In the genomic region with DNA sequence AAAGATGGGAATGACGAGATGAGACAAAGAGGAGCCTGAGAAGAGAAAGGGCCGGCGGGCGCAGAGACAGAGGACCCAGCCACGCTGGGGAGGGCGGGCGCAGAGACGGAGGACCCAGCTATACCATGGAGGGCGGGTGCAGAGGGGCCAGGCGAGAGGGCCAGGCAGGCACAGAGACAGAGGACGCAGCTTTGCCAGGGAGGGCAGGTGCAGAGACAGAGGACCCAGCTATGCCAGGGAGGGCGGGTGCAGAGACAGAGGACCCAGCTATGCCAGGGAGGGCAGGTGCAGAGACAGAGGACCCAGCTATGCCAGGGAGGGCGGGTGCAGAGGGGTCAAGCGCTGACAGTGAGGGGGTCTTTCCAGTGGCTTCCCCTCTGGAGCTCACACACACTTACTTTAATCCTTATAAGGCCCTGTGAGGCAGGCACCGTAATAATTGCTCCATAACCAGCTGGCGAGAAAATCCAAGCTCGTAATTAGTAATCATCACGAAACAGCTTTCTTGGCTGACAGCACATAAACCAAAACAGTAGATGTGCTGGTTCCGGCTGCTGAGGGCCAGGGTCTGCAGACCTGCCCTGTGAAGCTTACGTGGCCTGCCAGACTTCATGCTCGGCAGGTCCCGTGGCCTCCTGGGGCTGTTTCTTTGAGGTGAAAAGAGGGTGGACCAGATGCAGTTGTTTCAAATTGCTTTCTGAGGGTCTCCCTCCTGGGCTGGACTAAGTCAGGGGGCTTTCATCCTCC, we compare ENCODE assay signal across 16 cellular contexts.
DNase-seq lines count a peak whose midpoint lies in the region; TF ChIP-seq lines count a peak whose summit lies in the region.
"Had no signal": no experiment of that assay in that cellular context is flagged by ENCODE, and none has a peak within 500 bp of the region (broad histone marks: within the 10 kb centered on the region; RNA-seq: fewer than 3 reads in every experiment).

No MANE protein-coding gene starts in this region.

- peak overlapping the region in 6 of 11 experiments; percentile 30 to 96 (median 85); a peak in 11 of 22 replicates for H3K4me2 ChIP-seq in BLaER1 treated with 17β-estradiol and CSF1 and Interleukin-3, amounts not matched to agents 10 nM and 100 nM
- no peak overlapping the region for H3K4me2 ChIP-seq in neuronal stem cell (ENCODE audit: insufficient read depth, low read length, poor library complexity, severe bottlenecking)

- no peak overlapping the region for H2BK15ac ChIP-seq in neuronal stem cell (ENCODE audit: low read length)

- H4K8ac ChIP-seq in neuronal stem cell (ENCODE audit: low read depth, low read length) = no peak overlapping the region

- H3K27ac ChIP-seq in BLaER1 treated with 17β-estradiol and CSF1 and Interleukin-3, amounts not matched to agents 10 nM and 100 nM = no peak overlapping the region
- H3K27ac ChIP-seq in neuronal stem cell (replicated peaks; ENCODE audit: low read length) (no peak overlapping the region), breast epithelium (no peak overlapping the region)
- H3K27ac ChIP-seq: tibial artery had no signal

- peak overlapping the region; percentile 23 for H2AK5ac ChIP-seq in neuronal stem cell (ENCODE audit: low read depth, low read length)

- no peak overlapping the region for H3K4me3 ChIP-seq in BLaER1 treated with 17β-estradiol and CSF1 and Interleukin-3, amounts not matched to agents 10 nM and 100 nM
- no peak overlapping the region for H3K4me3 ChIP-seq in H7 (ENCODE audit: insufficient read depth, low read depth, low read length)
- H3K4me3 ChIP-seq in neuronal stem cell (ENCODE audit: low read length in 2 of 2) = no peak overlapping the region
- no peak overlapping the region for H3K4me3 ChIP-seq in breast epithelium
- H3K4me3 ChIP-seq: tibial artery had no signal

- no peak for TF ChIP-seq CTCF in breast epithelium (IDR thresholded peaks at IDR 0.05)

- no peak overlapping the region for H4K91ac ChIP-seq in neuronal stem cell (ENCODE audit: low read depth, low read length, poor library complexity)

- H2BK120ac ChIP-seq in neuronal stem cell (ENCODE audit: low read depth, low read length) = no peak overlapping the region

- peak overlapping the region in 1 of 11 experiments; percentile 18; a peak in 1 of 22 replicates for H3K9ac ChIP-seq in BLaER1 treated with 17β-estradiol and CSF1 and Interleukin-3, amounts not matched to agents 10 nM and 100 nM
- H3K9ac ChIP-seq in neuronal stem cell (ENCODE audit: low read depth, low read length, poor library complexity) = no peak overlapping the region

- peak overlapping the region; percentile 38 for H3K23ac ChIP-seq in neuronal stem cell (ENCODE audit: low read depth, low read length, poor library complexity)

- no peaks in the 10 kb centered on the region for H3K36me3 ChIP-seq in BLaER1 treated with 17β-estradiol and CSF1 and Interleukin-3, amounts not matched to agents 10 nM and 100 nM
- no peaks in the 10 kb centered on the region for H3K36me3 ChIP-seq in H7 (replicated peaks; ENCODE audit: control insufficient read depth, insufficient read depth, low read length)
- no peaks in the 10 kb centered on the region for H3K36me3 ChIP-seq in neuronal stem cell (replicated peaks in 1 of 2; ENCODE audit: control insufficient read depth in 2 of 2, insufficient read depth in 2 of 2, low read length in 2 of 2)
- H3K36me3 ChIP-seq in breast epithelium = no peaks in the 10 kb centered on the region
- H3K36me3 ChIP-seq: tibial artery had no signal

- 0 out of 22 replicates have a peak, but pooled peaks cover 0 to 5% (median 0%) of the 10 kb centered on the region in 11 experiments for H3K27me3 ChIP-seq in BLaER1 treated with 17β-estradiol and CSF1 and Interleukin-3, amounts not matched to agents 10 nM and 100 nM
- H3K27me3 ChIP-seq in H7 (ENCODE audit: control insufficient read depth, insufficient read depth, low read length) (no peaks in the 10 kb centered on the region), neuronal stem cell (ENCODE audit: control insufficient read depth in 3 of 3, insufficient read depth in 3 of 3, low read depth in 1 of 3, low read length in 3 of 3) (peaks cover 0 to 4% (median 0%) of the 10 kb centered on the region in 3 experiments), breast epithelium (no peaks in the 10 kb centered on the region)
- H3K27me3 ChIP-seq: tibial artery had no signal

- no peak overlapping the region for H2BK5ac ChIP-seq in neuronal stem cell (ENCODE audit: low read length)

- peaks cover 15 to 58% (median 52%) of the 10 kb centered on the region in 10 experiments for H3K4me1 ChIP-seq in BLaER1 treated with 17β-estradiol and CSF1 and Interleukin-3, amounts not matched to agents 10 nM and 100 nM
- peaks cover 0 to 8% of the 10 kb centered on the region in 2 donors for H3K4me1 ChIP-seq in neuronal stem cell (ENCODE audit: control insufficient read depth in 2 of 2, insufficient read depth in 1 of 2, low read depth in 1 of 2, low read length in 2 of 2)
- H3K4me1 ChIP-seq in breast epithelium = no peaks in the 10 kb centered on the region

- no peaks in the 10 kb centered on the region for H4K20me1 ChIP-seq in BLaER1 treated with 17β-estradiol and CSF1 and Interleukin-3, amounts not matched to agents 10 nM and 100 nM

- intact Hi-C loops in breast epithelium (cut with DNase I; ENCODE audit: low total_unique reads) = no loop called here

- no peak overlapping the region for H3K18ac ChIP-seq in neuronal stem cell (ENCODE audit: low read length)

- no peak overlapping the region for H3K4ac ChIP-seq in neuronal stem cell (ENCODE audit: low read length)

- no peak overlapping the region for H2BK12ac ChIP-seq in neuronal stem cell (ENCODE audit: low read length)

- DNase-seq in H7 (peak; percentile 29), SHP77 (lab: John Stamatoyannopoulos, UW) (peak; percentile 75 to 84), neuronal stem cell (ENCODE audit: low spot score) (no peak), breast epithelium (ENCODE audit: low spot score in 2 of 2) (no peak), GM19240 (ENCODE audit: insufficient read length, low spot score) (no peak)
- no peak for DNase-seq in stimulated activated CD8-positive, alpha-beta memory T cell treated with anti-CD3 and anti-CD28 coated beads, Interleukin-4, amount 100 ng/mL, for 48 hours
- DNase-seq: activated CD4-positive, alpha-beta T cell treated with anti-CD3 and anti-CD28 coated beads, Interleukin-2, amount 50 U/mL, for 48 hours; activated CD8-positive, alpha-beta memory T cell treated with anti-CD3 and anti-CD28 coated beads, Interleukin-2, amount 50 U/mL, for 4 hours; CD4-positive, alpha-beta T cell; cerebellar nuclear complex; DMS153; NCI-H510A; RPMI8226; stimulated activated CD4-positive, alpha-beta T cell treated with anti-CD3 and anti-CD28 coated beads, Interleukin-4, amount 100 ng/mL, for 4 hours; tibial artery had no signal

- H3K14ac ChIP-seq in neuronal stem cell (ENCODE audit: low read length) = no peak overlapping the region

- no peak for TF ChIP-seq POLR2A in breast epithelium (IDR thresholded peaks at IDR 0.05)

- no peaks in the 10 kb centered on the region for H3K79me1 ChIP-seq in neuronal stem cell (ENCODE audit: low read depth, low read length)

- peaks cover 7 to 23% (median 13%) of the 10 kb centered on the region in 11 experiments; a peak in 18 of 22 replicates for H3K9me3 ChIP-seq in BLaER1 treated with 17β-estradiol and CSF1 and Interleukin-3, amounts not matched to agents 10 nM and 100 nM (replicated peaks in 1 of 11)
- H3K9me3 ChIP-seq in neuronal stem cell (replicated peaks in 1 of 2; ENCODE audit: control insufficient read depth in 2 of 2, insufficient read depth in 1 of 2, low read depth in 1 of 2, low read length in 2 of 2) (peaks cover 0 to 3% of the 10 kb centered on the region in 2 donors), breast epithelium (no peaks in the 10 kb centered on the region)
- H3K9me3 ChIP-seq: tibial artery had no signal

- WGBS in neuronal stem cell (ENCODE audit: extremely low coverage in 2 of 2, insufficient read length in 2 of 2, insufficient replicate concordance in 1 of 2), 2 donors = no CpG with 5 or more reads among the region's 22 CpGs

- H2AFZ ChIP-seq in neuronal stem cell (ENCODE audit: low read length) = no peak overlapping the region

Comparison
In these comparisons a context has a peak if more than half of its experiments do, and no peak if none do; other contexts are left out.
1. DNase-seq: peak in H7 (single experiment) and SHP77 (2 of 2); none in neuronal stem cell (single experiment), breast epithelium (0 of 2), stimulated activated CD8-positive, alpha-beta memory T cell treated with anti-CD3 and anti-CD28 coated beads, Interleukin-4, amount 100 ng/mL, for 48 hours (single experiment) and GM19240 (single experiment).